ENCODE assay signal across 1 cellular context in genomic region chr5:172564187-172564586, GRCh38.
A peak's percentile ranks its signal among the peaks of the same experiment; 100 is the strongest.
TF ChIP-seq lines count a peak whose summit lies in the region.

No MANE protein-coding gene starts in this region.

TF ChIP-seq in HepG2, 621 proteins besides CTCF, POLR2A, EP300 and RAD21 (continued from another document):
- TF ChIP-seq, protein P1, sequence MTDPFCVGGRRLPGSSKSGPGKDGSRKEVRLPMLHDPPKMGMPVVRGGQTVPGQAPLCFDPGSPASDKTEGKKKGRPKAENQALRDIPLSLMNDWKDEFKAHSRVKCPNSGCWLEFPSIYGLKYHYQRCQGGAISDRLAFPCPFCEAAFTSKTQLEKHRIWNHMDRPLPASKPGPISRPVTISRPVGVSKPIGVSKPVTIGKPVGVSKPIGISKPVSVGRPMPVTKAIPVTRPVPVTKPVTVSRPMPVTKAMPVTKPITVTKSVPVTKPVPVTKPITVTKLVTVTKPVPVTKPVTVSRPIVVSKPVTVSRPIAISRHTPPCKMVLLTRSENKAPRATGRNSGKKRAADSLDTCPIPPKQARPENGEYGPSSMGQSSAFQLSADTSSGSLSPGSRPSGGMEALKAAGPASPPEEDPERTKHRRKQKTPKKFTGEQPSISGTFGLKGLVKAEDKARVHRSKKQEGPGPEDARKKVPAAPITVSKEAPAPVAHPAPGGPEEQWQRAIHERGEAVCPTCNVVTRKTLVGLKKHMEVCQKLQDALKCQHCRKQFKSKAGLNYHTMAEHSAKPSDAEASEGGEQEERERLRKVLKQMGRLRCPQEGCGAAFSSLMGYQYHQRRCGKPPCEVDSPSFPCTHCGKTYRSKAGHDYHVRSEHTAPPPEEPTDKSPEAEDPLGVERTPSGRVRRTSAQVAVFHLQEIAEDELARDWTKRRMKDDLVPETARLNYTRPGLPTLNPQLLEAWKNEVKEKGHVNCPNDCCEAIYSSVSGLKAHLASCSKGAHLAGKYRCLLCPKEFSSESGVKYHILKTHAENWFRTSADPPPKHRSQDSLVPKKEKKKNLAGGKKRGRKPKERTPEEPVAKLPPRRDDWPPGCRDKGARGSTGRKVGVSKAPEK (CRISPR knock-in tag; IDR thresholded peaks at IDR 0.05; ENCODE audit: borderline replicate concordance), result 0 out of 2 replicates have a peak, but pooled peaks have one; percentile 51
- TF ChIP-seq ZFP41 (CRISPR knock-in tag; IDR thresholded peaks at IDR 0.05; ENCODE audit: borderline replicate concordance) (no peak), ZNF589 (CRISPR knock-in tag; conservative IDR thresholded peaks at IDR 0.05) (no peak; the same call in 1 of the 2 replicates), ATRX (CRISPR knock-in tag; IDR thresholded peaks at IDR 0.05; ENCODE audit: borderline replicate concordance) (no peak), SIN3B (IDR thresholded peaks at IDR 0.05; ENCODE audit: low read length) (no peak), PHF21A (CRISPR knock-in tag; IDR thresholded peaks at IDR 0.05) (peak; percentile 48; the same call in 1 of the 2 replicates), SMARCE1 (IDR thresholded peaks at IDR 0.05; ENCODE audit: borderline replicate concordance) (no peak), PITX1 (CRISPR knock-in tag; IDR thresholded peaks at IDR 0.05) (peak; percentile 94), ZNF280D (CRISPR knock-in tag; IDR thresholded peaks at IDR 0.05) (no peak), CREM (IDR thresholded peaks at IDR 0.05) (peak; percentile 21; the same call in 1 of the 2 replicates), CREM (CRISPR knock-in tag; IDR thresholded peaks at IDR 0.05) (no peak), ZNF670 (CRISPR knock-in tag; IDR thresholded peaks at IDR 0.05; ENCODE audit: borderline replicate concordance) (no peak; the same call in 1 of the 2 replicates), MZF1 (CRISPR knock-in tag; IDR thresholded peaks at IDR 0.05; ENCODE audit: borderline replicate concordance) (no peak), ZNF382 (CRISPR knock-in tag; IDR thresholded peaks at IDR 0.05; ENCODE audit: borderline replicate concordance) (no peak), HDAC1 (CRISPR knock-in tag; IDR thresholded peaks at IDR 0.05) (peak; percentile 60), ZNF441 (CRISPR knock-in tag; IDR thresholded peaks at IDR 0.05; ENCODE audit: borderline replicate concordance) (0 out of 2 replicates have a peak, but pooled peaks have one; percentile 32)
- TF ChIP-seq, protein P2, sequence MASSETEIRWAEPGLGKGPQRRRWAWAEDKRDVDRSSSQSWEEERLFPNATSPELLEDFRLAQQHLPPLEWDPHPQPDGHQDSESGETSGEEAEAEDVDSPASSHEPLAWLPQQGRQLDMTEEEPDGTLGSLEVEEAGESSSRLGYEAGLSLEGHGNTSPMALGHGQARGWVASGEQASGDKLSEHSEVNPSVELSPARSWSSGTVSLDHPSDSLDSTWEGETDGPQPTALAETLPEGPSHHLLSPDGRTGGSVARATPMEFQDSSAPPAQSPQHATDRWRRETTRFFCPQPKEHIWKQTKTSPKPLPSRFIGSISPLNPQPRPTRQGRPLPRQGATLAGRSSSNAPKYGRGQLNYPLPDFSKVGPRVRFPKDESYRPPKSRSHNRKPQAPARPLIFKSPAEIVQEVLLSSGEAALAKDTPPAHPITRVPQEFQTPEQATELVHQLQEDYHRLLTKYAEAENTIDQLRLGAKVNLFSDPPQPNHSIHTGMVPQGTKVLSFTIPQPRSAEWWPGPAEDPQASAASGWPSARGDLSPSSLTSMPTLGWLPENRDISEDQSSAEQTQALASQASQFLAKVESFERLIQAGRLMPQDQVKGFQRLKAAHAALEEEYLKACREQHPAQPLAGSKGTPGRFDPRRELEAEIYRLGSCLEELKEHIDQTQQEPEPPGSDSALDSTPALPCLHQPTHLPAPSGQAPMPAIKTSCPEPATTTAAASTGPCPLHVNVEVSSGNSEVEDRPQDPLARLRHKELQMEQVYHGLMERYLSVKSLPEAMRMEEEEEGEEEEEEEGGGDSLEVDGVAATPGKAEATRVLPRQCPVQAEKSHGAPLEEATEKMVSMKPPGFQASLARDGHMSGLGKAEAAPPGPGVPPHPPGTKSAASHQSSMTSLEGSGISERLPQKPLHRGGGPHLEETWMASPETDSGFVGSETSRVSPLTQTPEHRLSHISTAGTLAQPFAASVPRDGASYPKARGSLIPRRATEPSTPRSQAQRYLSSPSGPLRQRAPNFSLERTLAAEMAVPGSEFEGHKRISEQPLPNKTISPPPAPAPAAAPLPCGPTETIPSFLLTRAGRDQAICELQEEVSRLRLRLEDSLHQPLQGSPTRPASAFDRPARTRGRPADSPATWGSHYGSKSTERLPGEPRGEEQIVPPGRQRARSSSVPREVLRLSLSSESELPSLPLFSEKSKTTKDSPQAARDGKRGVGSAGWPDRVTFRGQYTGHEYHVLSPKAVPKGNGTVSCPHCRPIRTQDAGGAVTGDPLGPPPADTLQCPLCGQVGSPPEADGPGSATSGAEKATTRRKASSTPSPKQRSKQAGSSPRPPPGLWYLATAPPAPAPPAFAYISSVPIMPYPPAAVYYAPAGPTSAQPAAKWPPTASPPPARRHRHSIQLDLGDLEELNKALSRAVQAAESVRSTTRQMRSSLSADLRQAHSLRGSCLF (CRISPR knock-in tag; IDR thresholded peaks at IDR 0.05; ENCODE audit: borderline replicate concordance), result no peak
- TF ChIP-seq, protein P3, sequence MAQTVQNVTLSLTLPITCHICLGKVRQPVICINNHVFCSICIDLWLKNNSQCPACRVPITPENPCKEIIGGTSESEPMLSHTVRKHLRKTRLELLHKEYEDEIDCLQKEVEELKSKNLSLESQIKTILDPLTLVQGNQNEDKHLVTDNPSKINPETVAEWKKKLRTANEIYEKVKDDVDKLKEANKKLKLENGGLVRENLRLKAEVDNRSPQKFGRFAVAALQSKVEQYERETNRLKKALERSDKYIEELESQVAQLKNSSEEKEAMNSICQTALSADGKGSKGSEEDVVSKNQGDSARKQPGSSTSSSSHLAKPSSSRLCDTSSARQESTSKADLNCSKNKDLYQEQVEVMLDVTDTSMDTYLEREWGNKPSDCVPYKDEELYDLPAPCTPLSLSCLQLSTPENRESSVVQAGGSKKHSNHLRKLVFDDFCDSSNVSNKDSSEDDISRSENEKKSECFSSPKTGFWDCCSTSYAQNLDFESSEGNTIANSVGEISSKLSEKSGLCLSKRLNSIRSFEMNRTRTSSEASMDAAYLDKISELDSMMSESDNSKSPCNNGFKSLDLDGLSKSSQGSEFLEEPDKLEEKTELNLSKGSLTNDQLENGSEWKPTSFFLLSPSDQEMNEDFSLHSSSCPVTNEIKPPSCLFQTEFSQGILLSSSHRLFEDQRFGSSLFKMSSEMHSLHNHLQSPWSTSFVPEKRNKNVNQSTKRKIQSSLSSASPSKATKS (CRISPR knock-in tag; IDR thresholded peaks at IDR 0.05), result no peak
- TF ChIP-seq, protein P4, sequence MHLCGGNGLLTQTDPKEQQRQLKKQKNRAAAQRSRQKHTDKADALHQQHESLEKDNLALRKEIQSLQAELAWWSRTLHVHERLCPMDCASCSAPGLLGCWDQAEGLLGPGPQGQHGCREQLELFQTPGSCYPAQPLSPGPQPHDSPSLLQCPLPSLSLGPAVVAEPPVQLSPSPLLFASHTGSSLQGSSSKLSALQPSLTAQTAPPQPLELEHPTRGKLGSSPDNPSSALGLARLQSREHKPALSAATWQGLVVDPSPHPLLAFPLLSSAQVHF (CRISPR knock-in tag; IDR thresholded peaks at IDR 0.05), result no peak
- TF ChIP-seq, protein P5, sequence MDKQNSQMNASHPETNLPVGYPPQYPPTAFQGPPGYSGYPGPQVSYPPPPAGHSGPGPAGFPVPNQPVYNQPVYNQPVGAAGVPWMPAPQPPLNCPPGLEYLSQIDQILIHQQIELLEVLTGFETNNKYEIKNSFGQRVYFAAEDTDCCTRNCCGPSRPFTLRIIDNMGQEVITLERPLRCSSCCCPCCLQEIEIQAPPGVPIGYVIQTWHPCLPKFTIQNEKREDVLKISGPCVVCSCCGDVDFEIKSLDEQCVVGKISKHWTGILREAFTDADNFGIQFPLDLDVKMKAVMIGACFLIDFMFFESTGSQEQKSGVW (CRISPR knock-in tag; IDR thresholded peaks at IDR 0.05; ENCODE audit: borderline replicate concordance), result no peak
- TF ChIP-seq, protein P6, sequence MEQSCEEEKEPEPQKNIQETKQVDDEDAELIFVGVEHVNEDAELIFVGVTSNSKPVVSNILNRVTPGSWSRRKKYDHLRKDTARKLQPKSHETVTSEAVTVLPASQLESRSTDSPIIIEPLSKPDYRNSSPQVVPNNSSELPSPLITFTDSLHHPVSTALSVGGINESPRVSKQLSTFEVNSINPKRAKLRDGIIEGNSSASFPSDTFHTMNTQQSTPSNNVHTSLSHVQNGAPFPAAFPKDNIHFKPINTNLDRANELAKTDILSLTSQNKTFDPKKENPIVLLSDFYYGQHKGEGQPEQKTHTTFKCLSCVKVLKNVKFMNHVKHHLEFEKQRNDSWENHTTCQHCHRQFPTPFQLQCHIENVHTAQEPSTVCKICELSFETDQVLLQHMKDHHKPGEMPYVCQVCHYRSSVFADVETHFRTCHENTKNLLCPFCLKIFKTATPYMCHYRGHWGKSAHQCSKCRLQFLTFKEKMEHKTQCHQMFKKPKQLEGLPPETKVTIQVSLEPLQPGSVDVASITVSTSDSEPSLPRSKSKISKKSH (CRISPR knock-in tag; IDR thresholded peaks at IDR 0.05; ENCODE audit: borderline replicate concordance), result no peak
